1 cellular context compared by ENCODE assay signal in genomic region chr12:48780381-48781025, GRCh38.
TF ChIP-seq lines count a peak whose summit lies in the region.

No MANE protein-coding gene starts in this region.

TF ChIP-seq in SK-N-SH, 30 proteins besides CTCF, POLR2A, EP300 and RAD21 (continued from another document):
- no peak for TF ChIP-seq REST (IDR thresholded peaks at IDR 0.05; ENCODE audit: low read depth, low read length)
- no peak for TF ChIP-seq TAF1 (IDR thresholded peaks at IDR 0.05; ENCODE audit: borderline replicate concordance, low read depth, low read length)
- TF ChIP-seq NRF1 (IDR thresholded peaks at IDR 0.05; ENCODE audit: low read depth, low read length) = no peak
- TF ChIP-seq PBX3 (IDR thresholded peaks at IDR 0.05) = no peak
- TF ChIP-seq POLR2AphosphoS5 (IDR thresholded peaks at IDR 0.05; ENCODE audit: low read depth, low read length) = no peak
- no peak for TF ChIP-seq ELF1 (IDR thresholded peaks at IDR 0.05)
- no peak for TF ChIP-seq RFX5 (IDR thresholded peaks at IDR 0.05; ENCODE audit: low read length)
- TF ChIP-seq YY1 (IDR thresholded peaks at IDR 0.05; ENCODE audit: low read depth) = no peak
- no peak for TF ChIP-seq USF1 (IDR thresholded peaks at IDR 0.05; ENCODE audit: borderline replicate concordance, low read depth)
- TF ChIP-seq FOSL2 (IDR thresholded peaks at IDR 0.05; ENCODE audit: borderline replicate concordance, low read depth) = no peak
- TF ChIP-seq MXI1 (IDR thresholded peaks at IDR 0.05; ENCODE audit: low read depth, low read length) = no peak
